Comparison of ENCODE assay signal across 8 cellular contexts in the genomic region with DNA sequence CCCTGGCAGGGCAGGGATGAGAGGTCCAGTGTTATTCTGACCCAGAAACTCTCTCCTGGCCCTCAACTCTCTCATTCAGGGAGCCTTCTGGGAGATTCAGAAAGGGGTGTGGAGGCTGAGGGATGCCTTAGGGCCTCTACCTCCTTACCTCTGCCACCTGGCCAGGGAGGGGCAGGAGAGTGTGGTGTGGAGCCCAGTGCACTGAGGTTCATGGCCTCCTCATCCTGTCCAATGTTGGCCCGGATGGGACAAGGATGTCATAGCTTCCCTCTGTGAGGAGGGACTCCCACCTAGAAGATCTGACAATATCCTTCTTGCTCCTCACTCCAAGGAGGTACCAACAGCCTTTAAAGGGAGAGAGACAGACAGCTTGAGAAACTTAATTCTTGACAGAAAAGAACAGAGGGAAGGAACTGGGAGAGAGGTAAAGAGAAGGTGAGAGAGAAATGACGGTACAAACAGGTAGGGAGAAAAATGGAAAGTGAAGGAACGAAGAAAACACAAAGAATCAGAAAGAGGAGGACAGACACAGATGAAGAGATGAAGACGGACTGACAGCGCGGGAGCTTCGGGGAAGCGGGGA. TPM values are rescaled to one million over a fixed set of nuclear protein-coding genes. Genes with fewer than 3 reads are reported as not detected.
DNase-seq lines count a peak whose midpoint lies in the region; ATAC-seq and TF ChIP-seq lines count a peak whose summit lies in the region.

No MANE protein-coding gene starts in this region.

- H3K9ac ChIP-seq in PC-3 (ENCODE audit: low read length), result no peak overlapping the region

- H3K9me2 ChIP-seq in DOHH2 (replicated peaks; ENCODE audit: control insufficient read depth, low read length) (no peaks in the 10 kb centered on the region), PC-3 (replicated peaks; ENCODE audit: low read length) (no peaks in the 10 kb centered on the region)

- H3K27ac ChIP-seq in DOHH2 (ENCODE audit: low read depth, low read length) (no peak overlapping the region), PC-3 (ENCODE audit: low read length) (no peak overlapping the region), psoas muscle (peak overlapping the region; percentile 60)

- intact Hi-C loops in PC-3 (cut with micrococcal nuclease), result no loop called here
- intact Hi-C loops in psoas muscle (cut with DNase I), result no loop called here

- CTCF ChIA-PET in PC-3 (lab: Charles Lee), result no interaction called here

- DNase-seq in PC-3, result no peak
- no peak for DNase-seq in fibroblast of pulmonary artery (ENCODE audit: low read depth)
- DNase-seq in psoas muscle, result no peak
- no peak for DNase-seq in NCI-H2029 treated with DMSO at 0.1 percent for 48 hours (lab: John Stamatoyannopoulos, UW)
- no peak for DNase-seq in HT-29 (ENCODE audit: low spot score)

- H4K20me1 ChIP-seq in DOHH2 (ENCODE audit: control insufficient read depth, insufficient read depth, low read depth, low read length) (no peaks in the 10 kb centered on the region), PC-3 (ENCODE audit: low read length) (no peaks in the 10 kb centered on the region)

- TSS peak; percentile 54 for BruUV-seq in PC-3 (replicated peaks; lab: Mats Ljungman, UMichigan)

- peak overlapping the region; percentile 64 for H3K4me2 ChIP-seq in DOHH2 (ENCODE audit: low read length)
- peak overlapping the region; percentile 84 for H3K4me2 ChIP-seq in PC-3 (ENCODE audit: low read length)

- ATAC-seq in PC-3, result no peak
- ATAC-seq in psoas muscle, result peak in 1 of 4 donors; percentile 34
- no peak for ATAC-seq in HG02870 (IDR thresholded peaks at IDR 0.05; ENCODE audit: unreplicated experiment)
- no peak for ATAC-seq in HG02973 (IDR thresholded peaks at IDR 0.05; ENCODE audit: unreplicated experiment)

- H3K27me3 ChIP-seq in DOHH2 (ENCODE audit: control insufficient read depth, low read length) (peaks cover 28% of the 10 kb centered on the region), PC-3 (ENCODE audit: low read length) (no peaks in the 10 kb centered on the region), psoas muscle (ENCODE audit: insufficient read depth in 3 of 3, low read length in 2 of 3) (no peaks in the 10 kb centered on the region)

- 0 out of 2 replicates have a peak overlapping the region, but pooled peaks have one; percentile 67 for H2AFZ ChIP-seq in PC-3 (ENCODE audit: low read length)

- no peaks in the 10 kb centered on the region for H3F3A ChIP-seq in DOHH2 (ENCODE audit: control insufficient read depth, insufficient read depth)
- no peaks in the 10 kb centered on the region for H3F3A ChIP-seq in PC-3 (ENCODE audit: low read length, unreplicated experiment)

- H3K4me3 ChIP-seq in DOHH2 (ENCODE audit: low read length) (peak overlapping the region; percentile 71), PC-3 (ENCODE audit: low read length) (peak overlapping the region; percentile 69; the same call in 1 of the 2 replicates), fibroblast of pulmonary artery (replicated peaks; ENCODE audit: low read depth, low read length) (peak overlapping the region; percentile 53), psoas muscle (peak overlapping the region; percentile 84)

- H3K79me2 ChIP-seq in DOHH2 (ENCODE audit: control insufficient read depth, low read length), result no peaks in the 10 kb centered on the region
- no peaks in the 10 kb centered on the region for H3K79me2 ChIP-seq in PC-3 (ENCODE audit: low read length)

- peaks cover 11% of the 10 kb centered on the region for H3K4me1 ChIP-seq in DOHH2 (ENCODE audit: control insufficient read depth, low read length)
- H3K4me1 ChIP-seq in PC-3 (ENCODE audit: insufficient read depth, low read length), result peaks cover 8% of the 10 kb centered on the region; the same call in 1 of the 2 replicates
- H3K4me1 ChIP-seq in psoas muscle, result peaks cover 21% of the 10 kb centered on the region

- POLR2A ChIA-PET in PC-3 (lab: Charles Lee; ENCODE audit: unreplicated experiment), result no interaction called here

- H3K36me3 ChIP-seq in DOHH2 (ENCODE audit: control insufficient read depth, low read length) (no peaks in the 10 kb centered on the region), PC-3 (ENCODE audit: low read depth, low read length) (no peaks in the 10 kb centered on the region), psoas muscle (ENCODE audit: insufficient read depth in 1 of 2, low read depth in 1 of 2) (no peaks in the 10 kb centered on the region)

- 3 to 8% (median 4%) methylated on average over 8 of the region's 8 CpGs for WGBS in psoas muscle, 3 donors

- H3K9me3 ChIP-seq in DOHH2 (ENCODE audit: control insufficient read depth, insufficient read depth, low read length) (no peaks in the 10 kb centered on the region), PC-3 (ENCODE audit: low read length) (no peaks in the 10 kb centered on the region), psoas muscle (no peaks in the 10 kb centered on the region)

- TF ChIP-seq CTCF in DOHH2 (IDR thresholded peaks at IDR 0.05; ENCODE audit: low read depth, low read length, poor library complexity, severe bottlenecking), result no peak
- no peak for TF ChIP-seq CTCF in PC-3 (conservative IDR thresholded peaks at IDR 0.05; ENCODE audit: low read depth, low read length)
- TF ChIP-seq CTCF in fibroblast of pulmonary artery (IDR thresholded peaks at IDR 0.05; ENCODE audit: low read length, missing control alignments), result no peak
- no peak for TF ChIP-seq CTCF in psoas muscle (IDR thresholded peaks at IDR 0.05)

RNA-seq across cellular contexts. Expression of a gene that starts 0.8 kb away (rescaled TPM):
- total RNA-seq in PC-3 (2014; rRNA removed) (1.9 and 3.1 TPM in 2 replicates), psoas muscle (1 to 10 TPM; 1.6 to 3.7 (median 3.4) TPM)
- 1 to 10 TPM in 2 of 3 donors, under 1 TPM in 1; 0.84 to 1.5 (median 1.1) TPM for polyA plus RNA-seq in psoas muscle
- total RNA-seq in HT-29 (2014; rRNA removed; shearing (Covaris generic)), result not detected in 2 replicates
